In the genomic region with DNA sequence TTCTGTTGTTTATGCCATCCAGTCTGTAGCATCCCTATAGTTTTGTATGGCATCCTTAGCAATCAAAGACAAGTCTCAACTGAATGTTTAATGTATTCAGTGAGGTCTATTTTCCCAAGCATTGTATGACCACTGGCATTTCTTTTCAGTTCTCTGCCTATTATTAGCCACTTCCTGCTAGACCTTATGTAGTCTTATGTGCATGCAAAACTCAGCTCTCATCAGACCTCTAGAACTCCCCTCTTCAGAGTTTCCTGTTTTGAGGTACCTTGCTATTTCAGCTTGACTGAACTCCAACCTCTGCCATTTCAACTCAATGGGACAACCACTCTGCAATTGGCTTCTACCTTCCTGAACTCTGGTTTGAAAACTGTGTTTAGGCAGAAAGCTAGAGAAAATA, we compare ENCODE assay signal across 13 cellular contexts.
DNase-seq lines count a peak whose midpoint lies in the region; ATAC-seq and TF ChIP-seq lines count a peak whose summit lies in the region.
"Had no signal": no experiment of that assay in that cellular context is flagged by ENCODE, and none has a peak within 500 bp of the region (broad histone marks: within the 10 kb centered on the region; RNA-seq: fewer than 3 reads in every experiment).

No MANE protein-coding gene starts in this region.

- DNase-seq in progenitor cell of endocrine pancreas (ENCODE audit: low spot score, unreplicated experiment) = no peak
- DNase-seq in NCI-H526 treated with DMSO at 0.1 percent for 48 hours (lab: John Stamatoyannopoulos, UW) = no peak
- no peak for DNase-seq in globus pallidus (ENCODE audit: low spot score)
- no peak for DNase-seq in Caco-2
- DNase-seq: activated CD4-positive, alpha-beta T cell treated with anti-CD3 and anti-CD28 coated beads, Interleukin-2, amount 50 U/mL, for 4 hours; H9; NCI-H524 had no signal

- H3K36me3 Mint-ChIP-seq in progenitor cell of endocrine pancreas (ENCODE audit: insufficient read depth) = no peaks in the 10 kb centered on the region
- no peaks in the 10 kb centered on the region for H3K36me3 Mint-ChIP-seq in Caco-2 (ENCODE audit: insufficient read depth, unreplicated experiment)
- H3K36me3 Mint-ChIP-seq: activated naive CD8-positive, alpha-beta T cell had no signal

- intact Hi-C loops in Caco-2 (cut with micrococcal nuclease; ENCODE audit: unreplicated experiment) = no loop called here

- H3K36me3 ChIP-seq in Caco-2 (ENCODE audit: control insufficient read depth, insufficient read depth, low read length) = no peaks in the 10 kb centered on the region

- no peaks in the 10 kb centered on the region for H3K9me3 ChIP-seq in Caco-2

- POLR2A ChIA-PET in Caco-2 (lab: Charles Lee) = no interaction called here

- BruUV-seq in Caco-2 (replicated peaks; lab: Mats Ljungman, UMichigan) = no TSS peak

- H3K4me1 Mint-ChIP-seq in progenitor cell of endocrine pancreas (ENCODE audit: low read depth) (no peaks in the 10 kb centered on the region), Caco-2 (ENCODE audit: low read depth, unreplicated experiment) (no peaks in the 10 kb centered on the region)
- H3K4me1 Mint-ChIP-seq: H9 had no signal

- no peaks in the 10 kb centered on the region for H3K27me3 ChIP-seq in Caco-2 (replicated peaks; ENCODE audit: control insufficient read depth, insufficient read depth, low read length)

- H3K4me3 ChIP-seq in Caco-2 (ENCODE audit: low read depth, low read length) = no peak overlapping the region

- no peak overlapping the region for H3K4me3 Mint-ChIP-seq in progenitor cell of endocrine pancreas (ENCODE audit: low read depth)
- no peak overlapping the region for H3K4me3 Mint-ChIP-seq in Caco-2 (ENCODE audit: unreplicated experiment)
- H3K4me3 Mint-ChIP-seq: activated naive CD8-positive, alpha-beta T cell; H9 had no signal

- H3K27me3 Mint-ChIP-seq in progenitor cell of endocrine pancreas (no peaks in the 10 kb centered on the region), Caco-2 (ENCODE audit: insufficient read depth, unreplicated experiment) (peaks cover 2% of the 10 kb centered on the region)

- no peak overlapping the region for H3K27ac Mint-ChIP-seq in progenitor cell of endocrine pancreas
- no peak overlapping the region for H3K27ac Mint-ChIP-seq in Caco-2 (ENCODE audit: unreplicated experiment)
- H3K27ac Mint-ChIP-seq: activated naive CD8-positive, alpha-beta T cell; H9 had no signal

- no peak for TF ChIP-seq CTCF in progenitor cell of endocrine pancreas (IDR thresholded peaks at IDR 0.05; ENCODE audit: unreplicated experiment)
- TF ChIP-seq CTCF in Caco-2 (IDR thresholded peaks at IDR 0.05; ENCODE audit: insufficient read depth in 1 of 2, low read depth in 1 of 2, low read length in 1 of 2, severe bottlenecking in 1 of 2, unreplicated experiment in 1 of 2) = no peak

- CTCF ChIA-PET in Caco-2 (lab: Charles Lee) = no interaction called here

- no peaks in the 10 kb centered on the region for H3K4me1 ChIP-seq in Caco-2
- H3K4me1 ChIP-seq: parathyroid adenoma had no signal

- peaks cover 17% of the 10 kb centered on the region for H3K9me3 Mint-ChIP-seq in progenitor cell of endocrine pancreas (ENCODE audit: low read depth)
- H3K9me3 Mint-ChIP-seq in Caco-2 (ENCODE audit: unreplicated experiment) = peaks cover 20% of the 10 kb centered on the region

- ATAC-seq in GM18499 (IDR thresholded peaks at IDR 0.05; ENCODE audit: insufficient read depth, unreplicated experiment) = peak; percentile 98
- ATAC-seq in GM19452 (IDR thresholded peaks at IDR 0.05; ENCODE audit: unreplicated experiment) = peak; percentile 93
- peak; percentile 98 for ATAC-seq in HG02938 (IDR thresholded peaks at IDR 0.05; ENCODE audit: unreplicated experiment)
- peak; percentile 93 for ATAC-seq in HG03575 (IDR thresholded peaks at IDR 0.05; ENCODE audit: extremely low read depth, insufficient number of reproducible peaks, low FRiP score, unreplicated experiment)
